Comparison of ENCODE assay signal across 8 cellular contexts in the genomic region with DNA sequence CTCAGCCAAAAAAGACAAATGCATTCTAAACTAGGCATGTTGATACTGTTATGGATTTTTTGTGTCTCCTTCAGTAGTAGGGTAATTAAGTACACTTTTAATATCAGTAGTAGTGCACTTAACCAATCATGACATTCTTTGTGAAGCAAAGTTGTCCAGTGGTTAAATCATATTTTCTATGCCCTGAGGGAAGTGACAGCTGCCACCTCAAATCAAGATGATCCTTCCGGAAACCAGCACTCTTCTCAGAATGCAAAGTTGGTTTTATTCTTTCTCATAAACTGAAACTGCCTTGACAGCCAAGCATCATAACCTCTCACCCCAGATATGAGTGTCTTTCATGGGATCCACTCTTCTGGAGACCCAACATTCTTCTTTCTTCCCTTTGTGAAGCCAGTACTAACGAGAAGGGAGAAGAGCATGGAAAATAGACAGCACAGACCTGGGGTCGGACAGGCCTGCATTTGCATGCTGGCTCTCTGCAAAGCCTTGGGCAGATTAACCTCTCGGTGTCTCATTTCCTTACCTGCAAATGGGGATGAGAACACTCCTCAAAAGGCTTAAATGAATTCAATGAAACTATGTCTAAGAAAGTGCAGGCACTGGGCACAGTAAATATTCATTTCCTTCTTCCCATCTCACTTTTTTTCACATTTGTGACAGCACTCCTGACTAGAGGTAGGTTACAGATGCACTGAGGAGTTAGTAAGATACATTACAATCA. TPM values are rescaled to one million over a fixed set of nuclear protein-coding genes. Genes with fewer than 3 reads are reported as not detected.
DNase-seq lines count a peak whose midpoint lies in the region; ATAC-seq, FAIRE-seq and TF ChIP-seq lines count a peak whose summit lies in the region.

No MANE protein-coding gene starts in this region.

- H4K20me1 ChIP-seq in mammary epithelial cell (ENCODE audit: insufficient read depth, low read length): no peaks in the 10 kb centered on the region

- dilution Hi-C loops in mammary epithelial cell (cut with HindIII; ENCODE audit: low sequenced_read_pairs): no loop called here

- TF ChIP-seq CTCF in GM10248 (IDR thresholded peaks at IDR 0.05; ENCODE audit: control extremely low read depth, extremely low read depth, low read depth, missing control alignments): no peak
- no peak for TF ChIP-seq CTCF in mammary epithelial cell (conservative IDR thresholded peaks at IDR 0.05 in 1 of 2, IDR thresholded peaks at IDR 0.05 in 1 of 2; ENCODE audit: extremely low read depth in 1 of 2, insufficient read depth in 1 of 2, low read depth in 1 of 2, low read length in 2 of 2)

- no peaks in the 10 kb centered on the region for H3K27me3 ChIP-seq in mammary epithelial cell (ENCODE audit: insufficient read depth, low read length)

- ATAC-seq in GM19463 (IDR thresholded peaks at IDR 0.05; ENCODE audit: unreplicated experiment): peak; percentile 89
- peak; percentile 75 for ATAC-seq in HG03378 (IDR thresholded peaks at IDR 0.05; ENCODE audit: unreplicated experiment)

- H3K36me3 ChIP-seq in mammary epithelial cell (ENCODE audit: insufficient read depth, low read length): peaks cover 4% of the 10 kb centered on the region

- no peak overlapping the region for H2AFZ ChIP-seq in mammary epithelial cell (ENCODE audit: low read depth, low read length)

- in situ Hi-C loops in mammary epithelial cell (cut with MboI; ENCODE audit: low sequenced_read_pairs in 2 of 2): no loop called here
- in situ Hi-C loops in ACHN (cut with HindIII; ENCODE audit: low pct_ligation_motif_present, low pct_unique_long_range_greater_than_20kb, low sequenced_read_pairs): no loop called here

- BruUV-seq in mammary epithelial cell (replicated peaks; lab: Mats Ljungman, UMichigan): no TSS peak

- H3K9ac ChIP-seq in mammary epithelial cell (ENCODE audit: insufficient read depth, low read length): no peak overlapping the region

- no peak overlapping the region for H3K4me3 ChIP-seq in mammary epithelial cell (replicated peaks in 1 of 3; ENCODE audit: insufficient read depth in 1 of 3, low read depth in 2 of 3, low read length in 3 of 3)

- no peak for FAIRE-seq in RCC 7860 (lab: Jason Lieb, UNC)

- POLR2A ChIA-PET in GM10248 (lab: Yijun Ruan, JAX): no interaction called here

- CTCF ChIA-PET in GM10248 (lab: Yijun Ruan, JAX) (interaction anchor here (1.0 to 1.3 kb wide), 3 partner anchors 74 to 595 kb away, joined by 3 read pairs; no protein-coding TSS in a partner anchor), mammary epithelial cell (lab: Charles Lee; ENCODE audit: low non-redundant PET) (no interaction called here)

- intact Hi-C loops in mammary epithelial cell (cut with micrococcal nuclease): loop anchor here (2.0 to 10.0 kb wide), 3 partner anchors 16 to 594 kb away; no protein-coding TSS in a partner anchor

- DNase-seq in GM10248 (ENCODE audit: extremely low spot score): peak; percentile 73
- peak; percentile 14 for DNase-seq in mammary epithelial cell
- no peak for DNase-seq in UCSD-AML1 (lab: John Stamatoyannopoulos, UW; ENCODE audit: unreplicated experiment)
- no peak for DNase-seq in ACHN
- DNase-seq in RCC 7860 (ENCODE audit: low spot score): no peak
- DNase-seq in 8988T: no peak

- peaks cover 95% of the 10 kb centered on the region for H3K79me2 ChIP-seq in mammary epithelial cell (ENCODE audit: insufficient read depth, low read length)

- H3K27ac ChIP-seq in mammary epithelial cell (ENCODE audit: insufficient read depth, low read depth, low read length): no peak overlapping the region

- no peaks in the 10 kb centered on the region for H3K9me3 ChIP-seq in mammary epithelial cell (replicated peaks; ENCODE audit: insufficient read depth, low read length)

- WGBS in mammary epithelial cell (ENCODE audit: low coverage, missing lambda C conversion rate): 88% methylated on average over 3 of the region's 4 CpGs

- peaks cover 16% of the 10 kb centered on the region for H3K4me1 ChIP-seq in mammary epithelial cell (ENCODE audit: insufficient read depth, low read length)

- H3K4me2 ChIP-seq in mammary epithelial cell (ENCODE audit: insufficient read depth, low read depth, low read length): no peak overlapping the region

RNA-seq across cellular contexts. Expression of a gene that starts 13.2 kb away (rescaled TPM):
- total RNA-seq in mammary epithelial cell: 10 to 100 TPM; 52.2 to 62.5 TPM
- 44.5 TPM for polyA plus RNA-seq in mammary epithelial cell
- polyA minus RNA-seq in mammary epithelial cell: 90.5 TPM

RNA-seq across cellular contexts. Expression of a gene that starts 13.3 kb away (rescaled TPM):
- total RNA-seq in mammary epithelial cell: 1 to 10 TPM; 4.9 to 8.8 TPM
- polyA plus RNA-seq in mammary epithelial cell: 1.0 TPM
- 13.3 TPM for polyA minus RNA-seq in mammary epithelial cell

Comparison
In these comparisons a context has a peak if more than half of its experiments do, and no peak if none do; other contexts are left out.
1. DNase-seq: peak in GM10248 (single experiment) and mammary epithelial cell (single experiment); none in UCSD-AML1 (single experiment), ACHN (single experiment), RCC 7860 (single experiment) and 8988T (single experiment).